12 cellular contexts compared by ENCODE assay signal in the genomic region with DNA sequence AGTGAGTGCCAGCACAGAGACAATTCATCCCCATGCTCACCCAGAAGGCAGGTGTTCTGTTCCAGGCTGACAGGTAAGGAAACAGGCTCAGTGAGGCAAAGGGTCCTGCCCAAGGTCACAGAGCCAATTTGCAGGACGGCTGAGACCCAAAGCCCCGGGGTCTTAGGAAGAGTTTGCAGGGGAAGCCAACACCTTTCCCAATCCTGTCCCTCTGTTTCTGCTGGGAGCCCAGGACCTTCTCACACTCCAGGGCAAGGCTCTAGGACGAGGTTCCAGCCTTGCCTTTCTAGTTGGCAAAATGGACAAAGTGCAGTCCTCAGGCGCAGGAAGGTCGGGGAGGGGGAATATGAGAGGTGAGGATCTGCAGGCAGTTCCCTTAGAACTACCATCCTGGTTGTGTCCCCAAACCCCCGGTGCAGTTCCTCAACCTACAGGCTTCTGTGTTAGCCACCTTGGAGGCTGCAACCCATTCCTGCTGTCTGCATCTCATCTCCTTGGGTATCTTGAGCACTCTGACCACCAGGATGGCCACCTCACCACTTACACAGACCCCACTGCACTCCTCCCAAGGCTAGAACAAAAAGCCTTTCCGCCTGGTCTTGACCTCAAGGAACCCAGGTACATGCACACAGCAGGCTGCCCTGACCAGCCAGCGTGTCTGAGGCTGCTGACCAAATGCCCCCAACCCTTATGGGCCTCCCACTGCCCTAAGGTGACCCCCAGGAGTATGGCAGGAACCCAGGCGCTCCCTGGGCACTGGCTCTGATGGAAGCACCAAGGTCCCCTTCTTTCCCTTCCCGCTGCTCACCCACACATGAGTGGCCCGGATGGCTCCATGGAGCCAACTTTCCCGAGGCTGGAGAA. TPM values are rescaled to one million over a fixed set of nuclear protein-coding genes. Genes with fewer than 3 reads are reported as not detected.
DNase-seq lines count a peak whose midpoint lies in the region; ATAC-seq and TF ChIP-seq lines count a peak whose summit lies in the region.
"Had no signal": no experiment of that assay in that cellular context is flagged by ENCODE, and none has a peak within 500 bp of the region (broad histone marks: within the 10 kb centered on the region; RNA-seq: fewer than 3 reads in every experiment).

No MANE protein-coding gene starts in this region.

- no peak overlapping the region for H3K27ac ChIP-seq in HEK293 (ENCODE audit: extremely low read depth, low read depth, low read length)
- H3K27ac ChIP-seq in coronary artery = no peak overlapping the region
- H3K27ac ChIP-seq in rectal smooth muscle tissue (ENCODE audit: low read depth, low read length) = no peak overlapping the region

- peaks cover 19% of the 10 kb centered on the region for H3K27me3 Mint-ChIP-seq in activated T-cell treated with anti-CD3 and anti-CD28 coated beads, Interleukin-2, amount 50 U/mL, for 4 hours (ENCODE audit: low read depth)
- H3K27me3 Mint-ChIP-seq in Calu3 (ENCODE audit: unreplicated experiment) = peaks cover 56% of the 10 kb centered on the region

- no peaks in the 10 kb centered on the region for H3K9me3 ChIP-seq in HEK293 (ENCODE audit: control insufficient read depth, insufficient read depth, low read depth, low read length)
- H3K9me3 ChIP-seq: Peyer's patch, vagina had no signal

- BruUV-seq in Calu3 (replicated peaks; lab: Mats Ljungman, UMichigan) = no TSS peak

- H3K36me3 Mint-ChIP-seq in activated T-cell treated with anti-CD3 and anti-CD28 coated beads, Interleukin-2, amount 50 U/mL, for 4 hours (ENCODE audit: insufficient read depth) = no peaks in the 10 kb centered on the region
- peaks cover 23% of the 10 kb centered on the region for H3K36me3 Mint-ChIP-seq in Calu3 (ENCODE audit: insufficient read depth, unreplicated experiment)

- H3K4me1 ChIP-seq in HEK293 (ENCODE audit: control insufficient read depth, insufficient read depth, low read length) = no peaks in the 10 kb centered on the region
- peaks cover 8% of the 10 kb centered on the region for H3K4me1 ChIP-seq in rectal smooth muscle tissue (ENCODE audit: control insufficient read depth, insufficient read depth, low read length)

- no peak for TF ChIP-seq CTCF in HEK293 (tag by site-specific recombination; IDR thresholded peaks at IDR 0.05)
- no peak for TF ChIP-seq CTCF in coronary artery (IDR thresholded peaks at IDR 0.05)
- no peak for TF ChIP-seq CTCF in Calu3 (IDR thresholded peaks at IDR 0.05; ENCODE audit: unreplicated experiment)

- H3K4me3 ChIP-seq in HEK293 (ENCODE audit: low read depth, low read length) (no peak overlapping the region), coronary artery (no peak overlapping the region), rectal smooth muscle tissue (ENCODE audit: low read length) (peak overlapping the region; percentile 72)

- no peak overlapping the region for H3K9ac ChIP-seq in rectal smooth muscle tissue (ENCODE audit: low read length)

- CTCF ChIA-PET in HEK293 (lab: Yijun Ruan, JAX) (interaction anchor here (0.5 to 0.6 kb wide), 2 partner anchors 18 to 1811 kb away, joined by 3 to 4 read pairs; no protein-coding TSS in a partner anchor), Calu3 (lab: Charles Lee) (interaction anchor here (0.7 kb wide), 1 partner anchor 76 kb away, joined by 3 read pairs; no protein-coding TSS in a partner anchor)

- DNase-seq in activated T-cell treated with anti-CD3 and anti-CD28 coated beads, Interleukin-2, amount 50 U/mL, for 4 hours = no peak
- no peak for DNase-seq in activated T-cell treated with anti-CD3 and anti-CD28 coated beads, Interleukin-2, amount 50 U/mL, for 48 hours
- DNase-seq in coronary artery (ENCODE audit: low spot score) (peak; percentile 71), midbrain (lab: John Stamatoyannopoulos, UW) (no peak), HK-2 (ENCODE audit: unreplicated experiment) (no peak), Calu3 (no peak)
- DNase-seq: activated effector memory CD4-positive, alpha-beta T cell treated with Interleukin-2 at 50 U/mL for 16 hours; cerebellar nuclear complex had no signal

- peak overlapping the region; percentile 83 for H3K4me3 Mint-ChIP-seq in activated T-cell treated with anti-CD3 and anti-CD28 coated beads, Interleukin-2, amount 50 U/mL, for 4 hours
- no peak overlapping the region for H3K4me3 Mint-ChIP-seq in Calu3 (ENCODE audit: low read depth, unreplicated experiment)

- POLR2A ChIA-PET in HEK293 (lab: Yijun Ruan, JAX) = interaction anchor here (0.9 kb wide), 1 partner anchor 66 kb away, joined by 3 read pairs; the partner anchor contains the start of gene WDR5

- H3K27me3 ChIP-seq in rectal smooth muscle tissue (ENCODE audit: control insufficient read depth, insufficient read depth, low read length) = peaks cover 5% of the 10 kb centered on the region
- H3K27me3 ChIP-seq: Peyer's patch, vagina had no signal

- peaks cover 23% of the 10 kb centered on the region for H3K4me1 Mint-ChIP-seq in activated T-cell treated with anti-CD3 and anti-CD28 coated beads, Interleukin-2, amount 50 U/mL, for 4 hours (ENCODE audit: low read depth)
- H3K4me1 Mint-ChIP-seq in Calu3 (ENCODE audit: low read depth, unreplicated experiment) = no peaks in the 10 kb centered on the region

- no peak for ATAC-seq in activated T-cell treated with anti-CD3 and anti-CD28 coated beads, Interleukin-2, amount 50 U/mL, for 4 hours

- intact Hi-C loops in Calu3 (cut with micrococcal nuclease; ENCODE audit: unreplicated experiment) = no loop called here

- H3K9me3 Mint-ChIP-seq in activated T-cell treated with anti-CD3 and anti-CD28 coated beads, Interleukin-2, amount 50 U/mL, for 4 hours = no peaks in the 10 kb centered on the region
- H3K9me3 Mint-ChIP-seq in Calu3 (ENCODE audit: low read depth, unreplicated experiment) = no peaks in the 10 kb centered on the region

- H3K36me3 ChIP-seq in HEK293 (ENCODE audit: control insufficient read depth in 2 of 2, insufficient read depth in 1 of 2, low read length in 2 of 2) (no peaks in the 10 kb centered on the region), rectal smooth muscle tissue (ENCODE audit: control insufficient read depth, insufficient read depth, low read length) (no peaks in the 10 kb centered on the region)
- H3K36me3 ChIP-seq: Peyer's patch, vagina had no signal

- H3K27ac Mint-ChIP-seq in Calu3 (ENCODE audit: unreplicated experiment) = no peak overlapping the region

TF ChIP-seq in HEK293, 187 proteins besides CTCF, POLR2A, EP300 and RAD21:
- peak; percentile 92 for TF ChIP-seq ZNF335 (tag by site-specific recombination; conservative IDR thresholded peaks at IDR 0.05)
- TF ChIP-seq ZNF776 (tag by site-specific recombination; IDR thresholded peaks at IDR 0.05; ENCODE audit: borderline replicate concordance) = no peak

RNA-seq across cellular contexts. Expression of gene BRD3, which starts 1.9 kb away (rescaled TPM):
- 10 to 100 TPM; 29.3 to 38.2 (median 32.4) TPM for total RNA-seq in activated T-cell treated with anti-CD3 and anti-CD28 coated beads, Interleukin-2, amount 50 U/mL, for 4 hours
- total RNA-seq in Calu3 (2022) = 30.8 and 31.1 TPM in 2 replicates

RNA-seq across cellular contexts. Expression of gene BRD3OS, which starts 44.5 kb away (rescaled TPM):
- 10 to 100 TPM; 11.9 to 15.5 (median 13.9) TPM for total RNA-seq in activated T-cell treated with anti-CD3 and anti-CD28 coated beads, Interleukin-2, amount 50 U/mL, for 4 hours
- 10.5 and 10.7 TPM in 2 replicates for total RNA-seq in Calu3 (2022)
